ENCODE assay signal across 12 cellular contexts in the genomic region with DNA sequence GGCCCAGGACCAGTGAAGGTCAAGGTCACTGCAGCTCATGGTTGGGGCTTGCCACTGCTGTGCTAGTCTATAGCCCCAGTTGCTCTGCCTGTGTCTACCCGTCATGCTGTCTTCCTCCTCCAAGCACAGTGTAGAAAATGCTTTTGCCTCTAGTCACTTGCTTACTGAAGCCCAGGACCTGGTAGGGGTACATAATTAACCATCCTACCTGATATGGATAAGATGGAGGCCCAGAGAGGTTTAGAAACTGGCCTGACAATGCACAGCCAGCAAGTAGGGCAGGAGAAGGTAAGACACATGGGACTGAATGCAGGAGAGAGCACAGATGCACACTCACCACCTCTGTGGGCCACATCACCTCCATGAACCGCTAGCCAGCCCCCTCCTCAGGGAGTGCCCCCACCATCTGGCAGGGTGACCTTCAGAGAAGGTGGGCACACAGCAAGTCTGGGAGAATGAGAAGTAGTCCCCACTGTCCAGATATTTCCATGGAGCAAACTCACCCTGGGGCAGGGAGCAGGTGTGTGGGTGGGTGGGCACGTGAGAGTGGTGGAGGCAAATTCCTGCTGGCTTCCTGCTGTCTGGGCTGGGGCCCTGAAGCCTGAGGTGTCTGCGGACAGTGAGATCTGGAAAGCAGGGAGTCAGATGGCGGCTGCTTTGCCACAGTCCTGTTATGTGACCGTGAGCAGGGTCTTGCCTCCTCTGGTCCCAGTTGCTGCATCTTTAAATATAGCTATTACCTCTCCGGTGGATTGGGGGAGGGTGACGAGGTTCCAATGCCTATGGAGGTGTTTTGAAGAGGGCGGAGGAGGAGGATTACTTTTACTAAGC. TPM values are rescaled to one million over a fixed set of nuclear protein-coding genes. Genes with fewer than 3 reads are reported as not detected.
DNase-seq lines count a peak whose midpoint lies in the region; TF ChIP-seq lines count a peak whose summit lies in the region.
"Had no signal": no experiment of that assay in that cellular context is flagged by ENCODE, and none has a peak within 500 bp of the region (broad histone marks: within the 10 kb centered on the region; RNA-seq: fewer than 3 reads in every experiment).

No MANE protein-coding gene starts in this region.

- DNase-seq in Caco-2 (no peak), ascending aorta (ENCODE audit: low spot score in 2 of 2) (no peak), kidney glomerular epithelial cell (lab: John Stamatoyannopoulos, UW) (peak; percentile 39), HT-29 (ENCODE audit: low spot score) (no peak), NCI-H2029 (lab: John Stamatoyannopoulos, UW) (no peak)
- DNase-seq in effector CD8-positive, alpha-beta T cell (lab: John Stamatoyannopoulos, UW), result no peak
- DNase-seq in stimulated activated naive CD4-positive, alpha-beta T cell (lab: John Stamatoyannopoulos, UW), result no peak
- DNase-seq: stimulated activated CD4-positive, alpha-beta T cell treated with anti-CD3 and anti-CD28 coated beads, Interleukin-4, amount 100 ng/mL, for 24 hours had no signal

- TF ChIP-seq CTCF in Caco-2 (IDR thresholded peaks at IDR 0.05; ENCODE audit: insufficient read depth in 1 of 2, low read depth in 1 of 2, low read length in 1 of 2, severe bottlenecking in 1 of 2, unreplicated experiment in 1 of 2), result no peak
- no peak for TF ChIP-seq CTCF in ascending aorta (IDR thresholded peaks at IDR 0.05)

- no peak overlapping the region for H3K4me3 Mint-ChIP-seq in Caco-2 (ENCODE audit: unreplicated experiment)
- H3K4me3 Mint-ChIP-seq: activated T-helper 1 cell treated with anti-CD3 and anti-CD28 coated beads, Interleukin-12 subunit alpha, Interleukin-12 subunit beta, Interleukin-2, Interleukin-4 antibody, amounts not matched to agents 30 ng/mL and 10 ng/mL and 1 ng/mL, durations not matched to agents 14 hours and 24 hours and 36 hours had no signal

- POLR2A ChIA-PET in Caco-2 (lab: Charles Lee), result no interaction called here

- BruUV-seq in Caco-2 (replicated peaks; lab: Mats Ljungman, UMichigan), result no TSS peak

- H3K4me1 Mint-ChIP-seq in Caco-2 (ENCODE audit: low read depth, unreplicated experiment), result peaks cover 20% of the 10 kb centered on the region

- peak overlapping the region; percentile 94 to 99 for H3K27ac ChIP-seq in ascending aorta
- H3K27ac ChIP-seq in rectal smooth muscle tissue (ENCODE audit: low read depth, low read length), result peak overlapping the region; percentile 82
- H3K27ac ChIP-seq: C4-2B had no signal

- no peaks in the 10 kb centered on the region for H3K36me3 ChIP-seq in Caco-2 (ENCODE audit: control insufficient read depth, insufficient read depth, low read length)
- no peaks in the 10 kb centered on the region for H3K36me3 ChIP-seq in ascending aorta
- H3K36me3 ChIP-seq in rectal smooth muscle tissue (ENCODE audit: control insufficient read depth, insufficient read depth, low read length), result no peaks in the 10 kb centered on the region

- no peaks in the 10 kb centered on the region for H3K9me3 Mint-ChIP-seq in Caco-2 (ENCODE audit: unreplicated experiment)
- H3K9me3 Mint-ChIP-seq: activated T-helper 1 cell treated with anti-CD3 and anti-CD28 coated beads, Interleukin-12 subunit alpha, Interleukin-12 subunit beta, Interleukin-2, Interleukin-4 antibody, amounts not matched to agents 30 ng/mL and 10 ng/mL and 1 ng/mL, durations not matched to agents 14 hours and 24 hours and 36 hours had no signal

- CTCF ChIA-PET in Caco-2 (lab: Charles Lee), result no interaction called here

- H3K27me3 Mint-ChIP-seq in Caco-2 (ENCODE audit: insufficient read depth, unreplicated experiment), result no peaks in the 10 kb centered on the region

- no peak overlapping the region for H3K4me3 ChIP-seq in Caco-2 (ENCODE audit: low read depth, low read length)
- H3K4me3 ChIP-seq in ascending aorta, result peak overlapping the region; percentile 75 to 76
- H3K4me3 ChIP-seq in rectal smooth muscle tissue (ENCODE audit: low read length), result peak overlapping the region; percentile 56

- intact Hi-C loops in Caco-2 (cut with micrococcal nuclease; ENCODE audit: unreplicated experiment), result no loop called here
- intact Hi-C loops in ascending aorta (cut with DNase I), result loop anchor here (2.0 to 5.0 kb wide), 2 partner anchors 45 to 126 kb away; partner anchors contain the start of gene ARL2BP

- H3K9me3 ChIP-seq in Caco-2 (no peaks in the 10 kb centered on the region), ascending aorta (no peaks in the 10 kb centered on the region)

- H3K36me3 Mint-ChIP-seq in Caco-2 (ENCODE audit: insufficient read depth, unreplicated experiment), result no peaks in the 10 kb centered on the region

- H3K4me1 ChIP-seq in Caco-2 (peaks cover 19% of the 10 kb centered on the region), ascending aorta (peaks cover 16 to 45% of the 10 kb centered on the region in 2 donors), rectal smooth muscle tissue (ENCODE audit: control insufficient read depth, insufficient read depth, low read length) (peaks cover 2% of the 10 kb centered on the region)

- no peaks in the 10 kb centered on the region for H3K27me3 ChIP-seq in Caco-2 (replicated peaks; ENCODE audit: control insufficient read depth, insufficient read depth, low read length)
- no peaks in the 10 kb centered on the region for H3K27me3 ChIP-seq in ascending aorta
- no peaks in the 10 kb centered on the region for H3K27me3 ChIP-seq in rectal smooth muscle tissue (ENCODE audit: control insufficient read depth, insufficient read depth, low read length)

- peak overlapping the region; percentile 2 for H3K9ac ChIP-seq in rectal smooth muscle tissue (ENCODE audit: low read length)

- peak overlapping the region; percentile 48 for H3K27ac Mint-ChIP-seq in Caco-2 (ENCODE audit: unreplicated experiment)
- H3K27ac Mint-ChIP-seq: activated T-helper 1 cell treated with anti-CD3 and anti-CD28 coated beads, Interleukin-12 subunit alpha, Interleukin-12 subunit beta, Interleukin-2, Interleukin-4 antibody, amounts not matched to agents 30 ng/mL and 10 ng/mL and 1 ng/mL, durations not matched to agents 14 hours and 24 hours and 36 hours had no signal

RNA-seq across cellular contexts. Expression of gene CX3CL1, which starts 1.0 kb away (rescaled TPM):
- total RNA-seq in Caco-2 (2022) (0.16 TPM in 1 of 2 replicates, not detected in the other), ascending aorta (251 TPM)
- total RNA-seq in HT-29 (2014; rRNA removed; shearing (Covaris generic)), result 0.23 and 0.57 TPM in 2 replicates
- total RNA-seq: activated T-helper 1 cell treated with anti-CD3 and anti-CD28 coated beads, Interleukin-12 subunit alpha, Interleukin-12 subunit beta, Interleukin-2, Interleukin-4 antibody, amounts not matched to agents 30 ng/mL and 10 ng/mL and 1 ng/mL, durations not matched to agents 14 hours and 24 hours and 36 hours had no signal

RNA-seq across cellular contexts. Expression of gene CCL22, which starts 14.7 kb away (rescaled TPM):
- total RNA-seq in Caco-2 (2022) (0.44 and 0.68 TPM in 2 replicates), ascending aorta (not detected)
- total RNA-seq in HT-29 (2014; rRNA removed; shearing (Covaris generic)), result not detected in 2 replicates

RNA-seq across cellular contexts. Expression of gene CCL17, which starts 31.2 kb away (rescaled TPM):
- not detected in 2 replicates for total RNA-seq in Caco-2 (2022)
- not detected for total RNA-seq in ascending aorta
- total RNA-seq in HT-29 (2014; rRNA removed; shearing (Covaris generic)), result not detected in 2 replicates
- total RNA-seq: left colon had no signal

Comparison
In these comparisons a context has a peak if more than half of its experiments do, and no peak if none do; other contexts are left out.
1. RNA of gene CX3CL1, which starts 1.0 kb away (total RNA-seq): 251 TPM in ascending aorta (single experiment); 0.23 to 0.57 TPM in HT-29 and 0.16 TPM in Caco-2; every median in the first group is over 100 times any median in the second.